ENCODE assay signal across 1 cellular context in the genomic region with DNA sequence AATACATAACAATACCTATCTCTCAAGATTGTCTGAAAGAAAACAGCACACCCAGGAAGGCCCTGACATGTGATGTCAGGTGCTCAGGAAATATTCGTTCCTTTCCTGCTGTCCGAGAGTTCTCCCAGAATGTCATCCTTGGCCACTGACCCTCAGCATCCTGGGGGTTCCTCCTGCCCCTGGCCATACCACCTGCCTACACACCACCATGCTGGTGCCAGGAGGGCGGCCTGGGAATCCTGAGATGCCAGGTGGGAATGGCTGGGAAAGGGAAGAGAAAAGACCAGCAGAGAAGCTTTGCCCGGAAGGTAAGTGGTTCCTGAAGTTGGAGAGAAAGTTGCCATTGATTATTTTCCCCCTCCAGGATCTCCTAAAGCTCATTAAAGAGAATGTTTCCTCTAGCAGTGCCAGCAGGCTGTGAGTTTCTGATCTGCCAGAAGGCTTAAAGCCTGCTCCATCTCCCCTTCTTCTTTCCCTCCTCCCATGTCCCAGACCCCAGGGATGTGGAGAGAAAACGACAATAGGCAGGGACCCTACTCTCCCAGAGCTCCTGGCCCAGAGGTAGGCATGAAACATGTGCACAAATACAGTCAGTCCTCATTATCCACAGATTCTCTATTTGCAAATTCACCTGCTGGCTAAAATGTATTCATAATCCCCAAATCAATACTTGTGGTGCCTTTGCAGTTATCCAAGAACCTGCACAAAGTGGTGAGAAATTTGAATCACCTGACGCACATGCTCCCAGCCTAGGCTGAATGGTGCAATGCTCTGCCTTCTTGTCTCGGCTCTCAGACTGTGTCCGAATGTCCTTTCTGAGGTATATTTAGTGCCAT.
TF ChIP-seq lines count a peak whose summit lies in the region.

No MANE protein-coding gene starts in this region.

TF ChIP-seq in GM23338, 12 proteins besides CTCF, POLR2A, EP300 and RAD21 (continued from another document):
- no peak for TF ChIP-seq ZNF462 (CRISPR knock-in tag; IDR thresholded peaks at IDR 0.05)
TF ChIP-seq in GM23338: peak in this region for 0.
